1 cellular context compared by ENCODE assay signal in genomic region chr3:38805765-38806386, GRCh38.
A peak's percentile ranks its signal among the peaks of the same experiment; 100 is the strongest.
TF ChIP-seq lines count a peak whose summit lies in the region.

No MANE protein-coding gene starts in this region.

TF ChIP-seq in WTC11, 78 proteins besides CTCF, POLR2A, EP300 and RAD21 (continued from another document):
- TF ChIP-seq ZNF281 (CRISPR knock-in tag; IDR thresholded peaks at IDR 0.05) (peak; percentile 98), PREB (CRISPR knock-in tag; IDR thresholded peaks at IDR 0.05; ENCODE audit: borderline replicate concordance) (peak; percentile 99), ETV6 (CRISPR knock-in tag; IDR thresholded peaks at IDR 0.05) (peak; percentile 99), TEAD4 (CRISPR knock-in tag; IDR thresholded peaks at IDR 0.05) (peak; percentile 98), ZNF671 (CRISPR knock-in tag; IDR thresholded peaks at IDR 0.05) (0 out of 2 replicates have a peak, but pooled peaks have one; percentile 41), NFYB (CRISPR knock-in tag; conservative IDR thresholded peaks at IDR 0.05; ENCODE audit: low read depth) (peak; percentile 53; the same call in 1 of the 2 replicates), NFE2L1 (CRISPR knock-in tag; IDR thresholded peaks at IDR 0.05) (peak; percentile 99), TP53 (CRISPR knock-in tag; IDR thresholded peaks at IDR 0.05) (peak; percentile 98), CREM (CRISPR knock-in tag; IDR thresholded peaks at IDR 0.05) (peak; percentile 94), MLX (CRISPR knock-in tag; IDR thresholded peaks at IDR 0.05) (peak; percentile 90; the same call in 1 of the 2 replicates), NR1H2 (CRISPR knock-in tag; IDR thresholded peaks at IDR 0.05) (peak; percentile 85), NR3C1 (CRISPR knock-in tag; conservative IDR thresholded peaks at IDR 0.05; ENCODE audit: low read depth) (peak; percentile 98), PRDM15 (CRISPR knock-in tag; IDR thresholded peaks at IDR 0.05) (peak; percentile 46), SMAD3 (CRISPR knock-in tag; IDR thresholded peaks at IDR 0.05; ENCODE audit: borderline replicate concordance) (peak; percentile 99), ZNF423 (CRISPR knock-in tag; IDR thresholded peaks at IDR 0.05) (peak; percentile 35; the same call in 1 of the 2 replicates), MXD4 (CRISPR knock-in tag; IDR thresholded peaks at IDR 0.05; ENCODE audit: borderline replicate concordance) (peak; percentile 75; the same call in 1 of the 2 replicates), EMX1 (CRISPR knock-in tag; IDR thresholded peaks at IDR 0.05) (peak; percentile 79; the same call in 1 of the 2 replicates), E2F1 (CRISPR knock-in tag; IDR thresholded peaks at IDR 0.05) (peak; percentile 96), KAT7 (CRISPR knock-in tag; IDR thresholded peaks at IDR 0.05; ENCODE audit: borderline replicate concordance) (peak; percentile 99), ZNF263 (CRISPR knock-in tag; IDR thresholded peaks at IDR 0.05; ENCODE audit: low read depth) (peak; percentile 68; the same call in 1 of the 2 replicates), PRRX2 (CRISPR knock-in tag; IDR thresholded peaks at IDR 0.05) (peak; percentile 90; the same call in 1 of the 2 replicates)
- TF ChIP-seq, protein P1, sequence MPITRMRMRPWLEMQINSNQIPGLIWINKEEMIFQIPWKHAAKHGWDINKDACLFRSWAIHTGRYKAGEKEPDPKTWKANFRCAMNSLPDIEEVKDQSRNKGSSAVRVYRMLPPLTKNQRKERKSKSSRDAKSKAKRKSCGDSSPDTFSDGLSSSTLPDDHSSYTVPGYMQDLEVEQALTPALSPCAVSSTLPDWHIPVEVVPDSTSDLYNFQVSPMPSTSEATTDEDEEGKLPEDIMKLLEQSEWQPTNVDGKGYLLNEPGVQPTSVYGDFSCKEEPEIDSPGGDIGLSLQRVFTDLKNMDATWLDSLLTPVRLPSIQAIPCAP (CRISPR knock-in tag; IDR thresholded peaks at IDR 0.05), result peak; percentile 98
- TF ChIP-seq, protein P2, sequence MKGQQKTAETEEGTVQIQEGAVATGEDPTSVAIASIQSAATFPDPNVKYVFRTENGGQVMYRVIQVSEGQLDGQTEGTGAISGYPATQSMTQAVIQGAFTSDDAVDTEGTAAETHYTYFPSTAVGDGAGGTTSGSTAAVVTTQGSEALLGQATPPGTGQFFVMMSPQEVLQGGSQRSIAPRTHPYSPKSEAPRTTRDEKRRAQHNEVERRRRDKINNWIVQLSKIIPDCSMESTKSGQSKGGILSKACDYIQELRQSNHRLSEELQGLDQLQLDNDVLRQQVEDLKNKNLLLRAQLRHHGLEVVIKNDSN (CRISPR knock-in tag; IDR thresholded peaks at IDR 0.05), result peak; percentile 89
- TF ChIP-seq, protein P3, sequence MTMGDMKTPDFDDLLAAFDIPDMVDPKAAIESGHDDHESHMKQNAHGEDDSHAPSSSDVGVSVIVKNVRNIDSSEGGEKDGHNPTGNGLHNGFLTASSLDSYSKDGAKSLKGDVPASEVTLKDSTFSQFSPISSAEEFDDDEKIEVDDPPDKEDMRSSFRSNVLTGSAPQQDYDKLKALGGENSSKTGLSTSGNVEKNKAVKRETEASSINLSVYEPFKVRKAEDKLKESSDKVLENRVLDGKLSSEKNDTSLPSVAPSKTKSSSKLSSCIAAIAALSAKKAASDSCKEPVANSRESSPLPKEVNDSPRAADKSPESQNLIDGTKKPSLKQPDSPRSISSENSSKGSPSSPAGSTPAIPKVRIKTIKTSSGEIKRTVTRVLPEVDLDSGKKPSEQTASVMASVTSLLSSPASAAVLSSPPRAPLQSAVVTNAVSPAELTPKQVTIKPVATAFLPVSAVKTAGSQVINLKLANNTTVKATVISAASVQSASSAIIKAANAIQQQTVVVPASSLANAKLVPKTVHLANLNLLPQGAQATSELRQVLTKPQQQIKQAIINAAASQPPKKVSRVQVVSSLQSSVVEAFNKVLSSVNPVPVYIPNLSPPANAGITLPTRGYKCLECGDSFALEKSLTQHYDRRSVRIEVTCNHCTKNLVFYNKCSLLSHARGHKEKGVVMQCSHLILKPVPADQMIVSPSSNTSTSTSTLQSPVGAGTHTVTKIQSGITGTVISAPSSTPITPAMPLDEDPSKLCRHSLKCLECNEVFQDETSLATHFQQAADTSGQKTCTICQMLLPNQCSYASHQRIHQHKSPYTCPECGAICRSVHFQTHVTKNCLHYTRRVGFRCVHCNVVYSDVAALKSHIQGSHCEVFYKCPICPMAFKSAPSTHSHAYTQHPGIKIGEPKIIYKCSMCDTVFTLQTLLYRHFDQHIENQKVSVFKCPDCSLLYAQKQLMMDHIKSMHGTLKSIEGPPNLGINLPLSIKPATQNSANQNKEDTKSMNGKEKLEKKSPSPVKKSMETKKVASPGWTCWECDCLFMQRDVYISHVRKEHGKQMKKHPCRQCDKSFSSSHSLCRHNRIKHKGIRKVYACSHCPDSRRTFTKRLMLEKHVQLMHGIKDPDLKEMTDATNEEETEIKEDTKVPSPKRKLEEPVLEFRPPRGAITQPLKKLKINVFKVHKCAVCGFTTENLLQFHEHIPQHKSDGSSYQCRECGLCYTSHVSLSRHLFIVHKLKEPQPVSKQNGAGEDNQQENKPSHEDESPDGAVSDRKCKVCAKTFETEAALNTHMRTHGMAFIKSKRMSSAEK (CRISPR knock-in tag; IDR thresholded peaks at IDR 0.05; ENCODE audit: borderline replicate concordance), result 0 out of 2 replicates have a peak, but pooled peaks have one; percentile 66
- TF ChIP-seq, protein P4, sequence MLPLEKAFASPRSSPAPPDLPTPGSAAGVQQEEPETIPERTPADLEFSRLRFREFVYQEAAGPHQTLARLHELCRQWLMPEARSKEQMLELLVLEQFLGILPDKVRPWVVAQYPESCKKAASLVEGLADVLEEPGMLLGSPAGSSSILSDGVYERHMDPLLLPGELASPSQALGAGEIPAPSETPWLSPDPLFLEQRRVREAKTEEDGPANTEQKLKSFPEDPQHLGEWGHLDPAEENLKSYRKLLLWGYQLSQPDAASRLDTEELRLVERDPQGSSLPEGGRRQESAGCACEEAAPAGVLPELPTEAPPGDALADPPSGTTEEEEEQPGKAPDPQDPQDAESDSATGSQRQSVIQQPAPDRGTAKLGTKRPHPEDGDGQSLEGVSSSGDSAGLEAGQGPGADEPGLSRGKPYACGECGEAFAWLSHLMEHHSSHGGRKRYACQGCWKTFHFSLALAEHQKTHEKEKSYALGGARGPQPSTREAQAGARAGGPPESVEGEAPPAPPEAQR (CRISPR knock-in tag; IDR thresholded peaks at IDR 0.05), result peak; percentile 94
- TF ChIP-seq, protein P5, sequence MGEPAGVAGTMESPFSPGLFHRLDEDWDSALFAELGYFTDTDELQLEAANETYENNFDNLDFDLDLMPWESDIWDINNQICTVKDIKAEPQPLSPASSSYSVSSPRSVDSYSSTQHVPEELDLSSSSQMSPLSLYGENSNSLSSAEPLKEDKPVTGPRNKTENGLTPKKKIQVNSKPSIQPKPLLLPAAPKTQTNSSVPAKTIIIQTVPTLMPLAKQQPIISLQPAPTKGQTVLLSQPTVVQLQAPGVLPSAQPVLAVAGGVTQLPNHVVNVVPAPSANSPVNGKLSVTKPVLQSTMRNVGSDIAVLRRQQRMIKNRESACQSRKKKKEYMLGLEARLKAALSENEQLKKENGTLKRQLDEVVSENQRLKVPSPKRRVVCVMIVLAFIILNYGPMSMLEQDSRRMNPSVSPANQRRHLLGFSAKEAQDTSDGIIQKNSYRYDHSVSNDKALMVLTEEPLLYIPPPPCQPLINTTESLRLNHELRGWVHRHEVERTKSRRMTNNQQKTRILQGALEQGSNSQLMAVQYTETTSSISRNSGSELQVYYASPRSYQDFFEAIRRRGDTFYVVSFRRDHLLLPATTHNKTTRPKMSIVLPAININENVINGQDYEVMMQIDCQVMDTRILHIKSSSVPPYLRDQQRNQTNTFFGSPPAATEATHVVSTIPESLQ (CRISPR knock-in tag; IDR thresholded peaks at IDR 0.05), result peak; percentile 91
- TF ChIP-seq, protein P6, sequence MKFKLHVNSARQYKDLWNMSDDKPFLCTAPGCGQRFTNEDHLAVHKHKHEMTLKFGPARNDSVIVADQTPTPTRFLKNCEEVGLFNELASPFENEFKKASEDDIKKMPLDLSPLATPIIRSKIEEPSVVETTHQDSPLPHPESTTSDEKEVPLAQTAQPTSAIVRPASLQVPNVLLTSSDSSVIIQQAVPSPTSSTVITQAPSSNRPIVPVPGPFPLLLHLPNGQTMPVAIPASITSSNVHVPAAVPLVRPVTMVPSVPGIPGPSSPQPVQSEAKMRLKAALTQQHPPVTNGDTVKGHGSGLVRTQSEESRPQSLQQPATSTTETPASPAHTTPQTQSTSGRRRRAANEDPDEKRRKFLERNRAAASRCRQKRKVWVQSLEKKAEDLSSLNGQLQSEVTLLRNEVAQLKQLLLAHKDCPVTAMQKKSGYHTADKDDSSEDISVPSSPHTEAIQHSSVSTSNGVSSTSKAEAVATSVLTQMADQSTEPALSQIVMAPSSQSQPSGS (CRISPR knock-in tag; IDR thresholded peaks at IDR 0.05; ENCODE audit: borderline replicate concordance, low read depth), result peak; percentile 72; the same call in 1 of the 2 replicates
TF ChIP-seq in WTC11: peak in this region for 62.
